Comparison of ENCODE assay signal across 10 cellular contexts in genomic region chr21:45977396-45977795, GRCh38. TPM values are rescaled to one million over a fixed set of nuclear protein-coding genes. Genes with fewer than 3 reads are reported as not detected.
DNase-seq lines count a peak whose midpoint lies in the region; ATAC-seq and TF ChIP-seq lines count a peak whose summit lies in the region.
"Had no signal": no experiment of that assay in that cellular context is flagged by ENCODE, and none has a peak within 500 bp of the region (broad histone marks: within the 10 kb centered on the region; RNA-seq: fewer than 3 reads in every experiment).

No MANE protein-coding gene starts in this region.

- H3K4me3 ChIP-seq in heart left ventricle, result no peak overlapping the region
- H3K4me3 ChIP-seq in muscle layer of colon (ENCODE audit: low read depth in 1 of 2, low read length in 2 of 2), result no peak overlapping the region
- no peak overlapping the region for H3K4me3 ChIP-seq in aorta (ENCODE audit: low read length in 2 of 2)
- no peak overlapping the region for H3K4me3 ChIP-seq in MG63

- 41 to 50% (median 45%) methylated on average over 4 to 5 of the region's 5 CpGs for WGBS in heart left ventricle, 4 donors
- WGBS in aorta, 2 donors, result 61 to 65% methylated on average over 5 of the region's 5 CpGs

- H3K27ac ChIP-seq in heart left ventricle, result peak overlapping the region in 11 of 12 donors; percentile 40 to 99 (median 61)
- H3K27ac ChIP-seq in muscle layer of colon (ENCODE audit: low read depth, low read length), result peak overlapping the region; percentile 78
- H3K27ac ChIP-seq in aorta (ENCODE audit: low read depth in 1 of 2, low read length in 2 of 2), result no peak overlapping the region

- no peak for TF ChIP-seq CTCF in heart left ventricle (IDR thresholded peaks at IDR 0.05)
- no peak for TF ChIP-seq CTCF in omental fat pad (IDR thresholded peaks at IDR 0.05)

- peak; percentile 67 for DNase-seq in Right ventricle myocardium superior
- no peak for DNase-seq in Right ventricle myocardium inferior (ENCODE audit: missing footprints)
- peak; percentile 24 to 65 (median 44) for DNase-seq in heart left ventricle
- peak; percentile 66 to 77 for DNase-seq in aorta
- no peak for DNase-seq in NCI-H1436 treated with DMSO at 0.1 percent for 48 hours (lab: John Stamatoyannopoulos, UW)
- no peak for DNase-seq in omental fat pad (ENCODE audit: low spot score)
- DNase-seq in MG63, result no peak
- DNase-seq: activated effector memory CD4-positive, alpha-beta T cell treated with anti-CD3 and anti-CD28 coated beads, Interleukin-2, amount 50 U/mL, for 16 hours; naive thymus-derived CD8-positive, alpha-beta T cell had no signal

- peaks cover 0 to 38% (median 0%) of the 10 kb centered on the region in 9 donors for H3K27me3 ChIP-seq in heart left ventricle
- H3K27me3 ChIP-seq in muscle layer of colon (ENCODE audit: control insufficient read depth in 1 of 2, insufficient read depth in 2 of 2, low read length in 2 of 2), result no peaks in the 10 kb centered on the region
- no peaks in the 10 kb centered on the region for H3K27me3 ChIP-seq in aorta (ENCODE audit: control insufficient read depth in 1 of 2, insufficient read depth in 2 of 2, low read length in 1 of 2)
- H3K27me3 ChIP-seq in MG63, result no peaks in the 10 kb centered on the region

- intact Hi-C loops in Right ventricle myocardium superior (cut with DNase I) (no loop called here), Right ventricle myocardium inferior (cut with DNase I) (loop anchor here (10.0 kb wide), 3 partner anchors 247 to 307 kb away; partner anchors contain the start of genes LSS, MCM3AP and YBEY), heart left ventricle (cut with DNase I) (loop anchor here in 4 of 10 donors (10.0 kb wide), 3 partner anchors 87 to 347 kb away; partner anchors contain the start of genes LSS (in 3 of the 4), C21orf58 (in 1 of the 4) and PCNT (in 1 of the 4)), aorta (cut with DNase I) (loop anchor here in 1 of 2 donors (5.0 kb wide), 1 partner anchor 85 kb away; no protein-coding TSS in a partner anchor)

- TF ChIP-seq POLR2A in heart left ventricle (IDR thresholded peaks at IDR 0.05), result no peak

- peaks cover 0 to 59% (median 39%) of the 10 kb centered on the region in 12 donors for H3K4me1 ChIP-seq in heart left ventricle
- peaks cover 34% of the 10 kb centered on the region for H3K4me1 ChIP-seq in muscle layer of colon (ENCODE audit: insufficient read depth, low read length)
- H3K4me1 ChIP-seq in aorta (ENCODE audit: control insufficient read depth in 1 of 2, insufficient read depth in 2 of 2, low read length in 2 of 2), result no peaks in the 10 kb centered on the region

- no peak for ATAC-seq in Right ventricle myocardium superior (ENCODE audit: poor library complexity)
- ATAC-seq in Right ventricle myocardium inferior, result no peak
- no peak for ATAC-seq in heart left ventricle
- ATAC-seq in aorta (ENCODE audit: low FRiP score), result no peak
- ATAC-seq in omental fat pad (ENCODE audit: low FRiP score), result no peak
- ATAC-seq: naive thymus-derived CD8-positive, alpha-beta T cell had no signal

- H3K9me3 ChIP-seq in heart left ventricle (no peaks in the 10 kb centered on the region), muscle layer of colon (ENCODE audit: low read length) (no peaks in the 10 kb centered on the region), aorta (ENCODE audit: control insufficient read depth, low read length) (no peaks in the 10 kb centered on the region), MG63 (no peaks in the 10 kb centered on the region)

- no peak overlapping the region for H3K9ac ChIP-seq in muscle layer of colon (ENCODE audit: low read length)

- H3K36me3 ChIP-seq in heart left ventricle (no peaks in the 10 kb centered on the region), muscle layer of colon (ENCODE audit: insufficient read depth, low read length) (no peaks in the 10 kb centered on the region), aorta (ENCODE audit: control insufficient read depth in 1 of 2, insufficient read depth in 2 of 2, low read length in 1 of 2) (no peaks in the 10 kb centered on the region), MG63 (peaks cover 8% of the 10 kb centered on the region)

RNA-seq across cellular contexts. Expression of gene COL6A1, which starts 4.2 kb away (rescaled TPM):
- total RNA-seq in Right ventricle myocardium superior (173 TPM), Right ventricle myocardium inferior (228 TPM), heart left ventricle (100 to 1,000 TPM in 8 of 9 donors, 10 to 100 TPM in 1; 92.4 to 385 (median 143) TPM), aorta (100 to 1,000 TPM; 458 to 593 TPM), omental fat pad (1,000 to 10,000 TPM in 1 of 4 donors, 100 to 1,000 TPM in 3; 410 to 1,024 (median 521) TPM)
- polyA plus RNA-seq in heart left ventricle (100 to 1,000 TPM; 149 to 157 TPM), aorta (1,000 to 10,000 TPM in 1 of 2 donors, 100 to 1,000 TPM in 1; 156 to 1,773 TPM)
- total RNA-seq in MG63 (2014; rRNA removed; shearing (Covaris generic); ENCODE audit: low replicate concordance), result 817 and 868 TPM in 2 replicates

Comparison
In these comparisons a context has a peak if more than half of its experiments do, and no peak if none do; other contexts are left out.
1. DNase-seq: peak in Right ventricle myocardium superior (single experiment), heart left ventricle (5 of 5) and aorta (2 of 2); none in Right ventricle myocardium inferior (single experiment), NCI-H1436 treated with DMSO at 0.1 percent for 48 hours (single experiment), omental fat pad (single experiment) and MG63 (single experiment).
2. H3K27ac ChIP-seq: peak in heart left ventricle (11 of 12) and muscle layer of colon (single experiment); none in aorta (0 of 2).